23 cellular contexts compared by ENCODE assay signal in the genomic region with DNA sequence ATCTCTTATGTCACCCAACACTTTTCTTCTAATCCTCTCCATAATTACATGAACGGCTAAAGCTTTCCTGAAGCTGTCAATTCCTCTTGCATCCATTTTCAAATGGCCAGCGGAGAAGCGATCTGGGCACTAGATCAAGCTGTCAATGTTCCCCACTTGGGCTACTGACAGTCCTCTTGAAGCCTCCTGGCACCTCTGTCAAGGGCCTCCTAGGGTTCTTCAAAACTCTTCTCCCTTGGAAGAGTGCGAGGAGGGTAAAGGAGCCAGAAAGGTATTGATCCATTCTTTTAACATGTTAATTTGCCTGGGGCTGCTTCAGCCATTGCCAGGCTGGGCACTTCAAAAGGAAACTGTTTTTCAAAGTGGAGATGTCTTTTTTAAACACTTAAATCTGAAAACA. TPM values are rescaled to one million over a fixed set of nuclear protein-coding genes. Genes with fewer than 3 reads are reported as not detected.
A peak's percentile ranks its signal among the peaks of the same experiment; 100 is the strongest.
DNase-seq lines count a peak whose midpoint lies in the region; ATAC-seq and TF ChIP-seq lines count a peak whose summit lies in the region.
"Had no signal": no experiment of that assay in that cellular context is flagged by ENCODE, and none has a peak within 500 bp of the region (broad histone marks: within the 10 kb centered on the region; RNA-seq: fewer than 3 reads in every experiment).

No MANE protein-coding gene starts in this region.

- H3K9ac ChIP-seq in Loucy (ENCODE audit: low read depth, low read length, poor library complexity, severe bottlenecking) (no peak overlapping the region), iPS-20b (ENCODE audit: low read depth, low read length) (no peak overlapping the region)

- no peak overlapping the region for H3K4me2 ChIP-seq in Loucy (ENCODE audit: low read depth, low read length, poor library complexity, severe bottlenecking)
- H3K4me2 ChIP-seq in OCI-LY7 (ENCODE audit: low read length): no peak overlapping the region

- H4K20me1 ChIP-seq in Loucy (ENCODE audit: insufficient read depth, low read length, poor library complexity, severe bottlenecking): no peaks in the 10 kb centered on the region
- H4K20me1 ChIP-seq in OCI-LY7 (ENCODE audit: insufficient read depth, low read length): no peaks in the 10 kb centered on the region

- no peaks in the 10 kb centered on the region for H3K9me2 ChIP-seq in Loucy (replicated peaks; ENCODE audit: low read depth, low read length)
- no peaks in the 10 kb centered on the region for H3K9me2 ChIP-seq in OCI-LY7 (ENCODE audit: insufficient read depth, low read length)

- H3K36me3 Mint-ChIP-seq in activated naive CD8-positive, alpha-beta T cell treated with anti-CD3 and anti-CD28 coated beads, Interleukin-2, amount 50 U/mL, for 24 hours (ENCODE audit: low read depth): no peaks in the 10 kb centered on the region

- CTCF ChIA-PET in OCI-LY7 (lab: Charles Lee; ENCODE audit: unreplicated experiment): no interaction called here

- H3K79me2 ChIP-seq in Loucy (ENCODE audit: insufficient read depth, low read length) (no peaks in the 10 kb centered on the region; the same call in 1 of the 2 replicates), OCI-LY7 (ENCODE audit: insufficient read depth, low read depth, low read length) (no peaks in the 10 kb centered on the region)

- H3K4me1 Mint-ChIP-seq in activated naive CD8-positive, alpha-beta T cell treated with anti-CD3 and anti-CD28 coated beads, Interleukin-2, amount 50 U/mL, for 24 hours: peaks cover 17% of the 10 kb centered on the region

- no peak overlapping the region for H3K27ac Mint-ChIP-seq in activated naive CD8-positive, alpha-beta T cell treated with anti-CD3 and anti-CD28 coated beads, Interleukin-2, amount 50 U/mL, for 24 hours
- H3K27ac Mint-ChIP-seq: activated T-cell treated with anti-CD3 and anti-CD28 coated beads, Interleukin-2, amount 50 U/mL, for 72 hours; dendritic cell treated with granulocyte-macrophage colony-stimulating factor and Interleukin-4, amounts not matched to agents 40 ng/mL and 50 ng/mL, for 4 days had no signal

- no peaks in the 10 kb centered on the region for H3K9me3 Mint-ChIP-seq in activated naive CD8-positive, alpha-beta T cell treated with anti-CD3 and anti-CD28 coated beads, Interleukin-2, amount 50 U/mL, for 24 hours
- H3K9me3 Mint-ChIP-seq: activated T-cell treated with anti-CD3 and anti-CD28 coated beads, Interleukin-2, amount 50 U/mL, for 72 hours; CD4-positive, alpha-beta memory T cell; dendritic cell treated with granulocyte-macrophage colony-stimulating factor and Interleukin-4, amounts not matched to agents 40 ng/mL and 50 ng/mL, for 4 days had no signal

- H3K4me3 Mint-ChIP-seq in activated naive CD8-positive, alpha-beta T cell treated with anti-CD3 and anti-CD28 coated beads, Interleukin-2, amount 50 U/mL, for 24 hours: no peak overlapping the region
- H3K4me3 Mint-ChIP-seq: activated T-cell treated with anti-CD3 and anti-CD28 coated beads, Interleukin-2, amount 50 U/mL, for 72 hours; dendritic cell treated with granulocyte-macrophage colony-stimulating factor and Interleukin-4, amounts not matched to agents 40 ng/mL and 50 ng/mL, for 4 days had no signal

- TF ChIP-seq CTCF in Loucy (conservative IDR thresholded peaks at IDR 0.05; ENCODE audit: low read length) (no peak), OCI-LY7 (conservative IDR thresholded peaks at IDR 0.05; ENCODE audit: low read length) (no peak)

- ATAC-seq in activated naive CD8-positive, alpha-beta T cell treated with anti-CD3 and anti-CD28 coated beads, Interleukin-2, amount 50 U/mL, for 24 hours: no peak
- ATAC-seq in GM21367 (IDR thresholded peaks at IDR 0.05; ENCODE audit: unreplicated experiment): no peak
- ATAC-seq: activated T-cell treated with anti-CD3 and anti-CD28 coated beads, Interleukin-2, amount 50 U/mL, for 72 hours; gastrocnemius medialis; HepG2; left colon; Right ventricle myocardium inferior; sciatic nerve; stimulated activated naive CD8-positive, alpha-beta T cell treated with anti-CD3 and anti-CD28 coated beads, Interleukin-15, Interleukin-2, amounts not matched to agents 100 U/mL and 50 U/mL, for 24 hours had no signal

- intact Hi-C loops in OCI-LY7 (cut with micrococcal nuclease; ENCODE audit: unreplicated experiment): no loop called here

- H3F3A ChIP-seq in Loucy (ENCODE audit: low read depth): 0 out of 2 replicates have a peak, but pooled peaks cover 4% of the 10 kb centered on the region

- H3K9me3 ChIP-seq in Loucy (ENCODE audit: insufficient read depth, low read depth, low read length) (no peaks in the 10 kb centered on the region), iPS-20b (ENCODE audit: insufficient read depth, low read depth, low read length) (no peaks in the 10 kb centered on the region), OCI-LY7 (ENCODE audit: low read length) (no peaks in the 10 kb centered on the region)
- no peaks in the 10 kb centered on the region for H3K9me3 ChIP-seq in effector memory CD4-positive, alpha-beta T cell (ENCODE audit: control insufficient read depth, low read length)
- H3K9me3 ChIP-seq: breast epithelium, gastrocnemius medialis had no signal

- H3K36me3 ChIP-seq in Loucy (ENCODE audit: insufficient read depth, low read length) (no peaks in the 10 kb centered on the region), iPS-20b (ENCODE audit: insufficient read depth, low read depth, low read length) (no peaks in the 10 kb centered on the region), OCI-LY7 (ENCODE audit: insufficient read depth, low read length) (no peaks in the 10 kb centered on the region)
- H3K36me3 ChIP-seq in effector memory CD4-positive, alpha-beta T cell (ENCODE audit: control insufficient read depth, insufficient read depth, low read length): no peaks in the 10 kb centered on the region
- H3K36me3 ChIP-seq: breast epithelium, gastrocnemius medialis had no signal

- POLR2A ChIA-PET in OCI-LY7 (lab: Charles Lee): no interaction called here

- DNase-seq in DMS79 (lab: John Stamatoyannopoulos, UW) (peak; percentile 87), NCI-H69 (lab: John Stamatoyannopoulos, UW) (peak; percentile 36), OCI-LY7 (ENCODE audit: low spot score) (no peak)
- DNase-seq in effector memory CD4-positive, alpha-beta T cell: no peak
- no peak for DNase-seq in activated naive CD8-positive, alpha-beta T cell treated with anti-CD3 and anti-CD28 coated beads, Interleukin-2, amount 50 U/mL, for 24 hours
- DNase-seq: activated T-cell treated with anti-CD3 and anti-CD28 coated beads, Interleukin-2, amount 50 U/mL, for 72 hours; CD4-positive, alpha-beta memory T cell; erythroblast; gastrocnemius medialis; left colon; MM.1S; NCI-H2171; stimulated activated naive CD8-positive, alpha-beta T cell treated with anti-CD3 and anti-CD28 coated beads, Interleukin-15, Interleukin-2, amounts not matched to agents 100 U/mL and 50 U/mL, for 24 hours; T-helper 1 cell had no signal

- H3K27ac ChIP-seq in iPS-20b (ENCODE audit: low read length) (no peak overlapping the region), OCI-LY7 (ENCODE audit: low read depth, low read length, poor library complexity, severe bottlenecking) (no peak overlapping the region)
- no peak overlapping the region for H3K27ac ChIP-seq in effector memory CD4-positive, alpha-beta T cell (ENCODE audit: insufficient read depth, low read length, poor library complexity, severe bottlenecking)
- H3K27ac ChIP-seq: breast epithelium, gastrocnemius medialis, VCaP had no signal

- no peaks in the 10 kb centered on the region for H3K27me3 Mint-ChIP-seq in activated naive CD8-positive, alpha-beta T cell treated with anti-CD3 and anti-CD28 coated beads, Interleukin-2, amount 50 U/mL, for 24 hours
- H3K27me3 Mint-ChIP-seq: CD4-positive, alpha-beta memory T cell; dendritic cell treated with granulocyte-macrophage colony-stimulating factor and Interleukin-4, amounts not matched to agents 40 ng/mL and 50 ng/mL, for 4 days had no signal

- H2AFZ ChIP-seq in Loucy (ENCODE audit: low read length): 0 out of 2 replicates have a peak overlapping the region, but pooled peaks have one; percentile 37
- no peak overlapping the region for H2AFZ ChIP-seq in OCI-LY7 (ENCODE audit: low read length)

- H3K4me1 ChIP-seq in Loucy (ENCODE audit: insufficient read depth, low read length, poor library complexity, severe bottlenecking): peaks cover 34% of the 10 kb centered on the region
- peaks cover 40% of the 10 kb centered on the region for H3K4me1 ChIP-seq in iPS-20b (ENCODE audit: insufficient read depth, low read length)
- H3K4me1 ChIP-seq in effector memory CD4-positive, alpha-beta T cell (ENCODE audit: control insufficient read depth, insufficient read depth, low read length, poor library complexity, severe bottlenecking): peaks cover 3% of the 10 kb centered on the region
- H3K4me1 ChIP-seq in OCI-LY7 (ENCODE audit: insufficient read depth, low read length, poor library complexity, severe bottlenecking): peaks cover 14% of the 10 kb centered on the region
- H3K4me1 ChIP-seq: breast epithelium had no signal

- no TSS peak for BruUV-seq in OCI-LY7 (replicated peaks; lab: Mats Ljungman, UMichigan)

- H3K4me3 ChIP-seq in Loucy (ENCODE audit: low read length, poor library complexity, severe bottlenecking) (no peak overlapping the region), iPS-20b (ENCODE audit: low read length) (0 out of 2 replicates have a peak overlapping the region, but pooled peaks have one; percentile 17), OCI-LY7 (ENCODE audit: low read depth, low read length, poor library complexity, severe bottlenecking) (no peak overlapping the region)
- no peak overlapping the region for H3K4me3 ChIP-seq in effector memory CD4-positive, alpha-beta T cell (ENCODE audit: insufficient read depth, low read depth, low read length, poor library complexity, severe bottlenecking)
- H3K4me3 ChIP-seq: breast epithelium, gastrocnemius medialis had no signal

- H3K27me3 ChIP-seq in Loucy (ENCODE audit: insufficient read depth, low read length, poor library complexity, severe bottlenecking) (no peaks in the 10 kb centered on the region), iPS-20b (ENCODE audit: insufficient read depth, low read length) (peaks cover 10% of the 10 kb centered on the region; the same call in 1 of the 2 replicates)
- H3K27me3 ChIP-seq in effector memory CD4-positive, alpha-beta T cell (replicated peaks; ENCODE audit: control insufficient read depth, insufficient read depth, low read length, poor library complexity, severe bottlenecking): no peaks in the 10 kb centered on the region
- H3K27me3 ChIP-seq: breast epithelium, gastrocnemius medialis had no signal

RNA-seq across cellular contexts. Expression of a gene that starts 19.8 kb away (rescaled TPM):
- total RNA-seq in OCI-LY7 (2014; rRNA removed; shearing (Covaris generic)): not detected in 2 replicates
- 0.23 TPM in 1 of 2 replicates, not detected in the other for total RNA-seq in OCI-LY7 (2022)
- total RNA-seq: HepG2 had no signal

Comparison
In these comparisons a context has a peak if more than half of its experiments do, and no peak if none do; other contexts are left out.
1. DNase-seq: peak in DMS79 (single experiment) and NCI-H69 (single experiment); none in effector memory CD4-positive, alpha-beta T cell (0 of 3), OCI-LY7 (single experiment) and activated naive CD8-positive, alpha-beta T cell treated with anti-CD3 and anti-CD28 coated beads, Interleukin-2, amount 50 U/mL, for 24 hours (single experiment).